Comparison of ENCODE assay signal across 20 cellular contexts in genomic region chr20:12371955-12372354, GRCh38.
DNase-seq lines count a peak whose midpoint lies in the region; ATAC-seq lines count a peak whose summit lies in the region.
"Had no signal": no experiment of that assay in that cellular context is flagged by ENCODE, and none has a peak within 500 bp of the region (broad histone marks: within the 10 kb centered on the region; RNA-seq: fewer than 3 reads in every experiment).

No MANE protein-coding gene starts in this region.

- intact Hi-C loops in left colon (cut with DNase I, micrococcal nuclease), result no loop called here

- no peak overlapping the region for H3K27ac Mint-ChIP-seq in stimulated activated memory B cell treated with anti-CD40 and anti-IgM and Interleukin-4, amounts not matched to agents 10 μg/mL and 1 μg/mL and 100 μg/mL, for 72 hours
- H3K27ac Mint-ChIP-seq: CD4-positive, alpha-beta T cell; effector memory CD8-positive, alpha-beta T cell; HFFc6; neural progenitor cell; stimulated activated effector memory CD8-positive, alpha-beta T cell treated with anti-CD3 and anti-CD28 coated beads, Interleukin-12 subunit alpha, Interleukin-12 subunit beta, amount 100 ng/mL, for 72 hours had no signal

- H3K4me1 Mint-ChIP-seq in stimulated activated memory B cell treated with anti-CD40 and anti-IgM and Interleukin-4, amounts not matched to agents 10 μg/mL and 1 μg/mL and 100 μg/mL, for 72 hours, result no peaks in the 10 kb centered on the region
- H3K4me1 Mint-ChIP-seq: stimulated activated effector memory CD8-positive, alpha-beta T cell treated with anti-CD3 and anti-CD28 coated beads, Interleukin-12 subunit alpha, Interleukin-12 subunit beta, amount 100 ng/mL, for 72 hours had no signal

- ATAC-seq in left colon, result peak; percentile 92
- ATAC-seq in GM18519 (IDR thresholded peaks at IDR 0.05; ENCODE audit: low FRiP score, unreplicated experiment), result no peak
- ATAC-seq in stimulated activated memory B cell treated with anti-CD40 and anti-IgM and Interleukin-4, amounts not matched to agents 10 μg/mL and 1 μg/mL and 100 μg/mL, for 72 hours, result no peak
- ATAC-seq: activated T-cell treated with anti-CD3 and anti-CD28 coated beads, Interleukin-2, amount 50 U/mL, for 4 hours; effector memory CD8-positive, alpha-beta T cell; esophagus mucosa; GM12878; stimulated activated effector memory CD8-positive, alpha-beta T cell treated with anti-CD3 and anti-CD28 coated beads, Interleukin-12 subunit alpha, Interleukin-12 subunit beta, amount 100 ng/mL, for 72 hours had no signal

- no peak overlapping the region for H3K4me3 Mint-ChIP-seq in stimulated activated memory B cell treated with anti-CD40 and anti-IgM and Interleukin-4, amounts not matched to agents 10 μg/mL and 1 μg/mL and 100 μg/mL, for 72 hours
- H3K4me3 Mint-ChIP-seq: activated T-cell treated with anti-CD3 and anti-CD28 coated beads, Interleukin-2, amount 50 U/mL, for 4 hours; CD4-positive, alpha-beta T cell; effector memory CD8-positive, alpha-beta T cell; HFFc6; neural progenitor cell; stimulated activated effector memory CD8-positive, alpha-beta T cell treated with anti-CD3 and anti-CD28 coated beads, Interleukin-12 subunit alpha, Interleukin-12 subunit beta, amount 100 ng/mL, for 72 hours had no signal

- H3K27me3 Mint-ChIP-seq in stimulated activated memory B cell treated with anti-CD40 and anti-IgM and Interleukin-4, amounts not matched to agents 10 μg/mL and 1 μg/mL and 100 μg/mL, for 72 hours, result no peaks in the 10 kb centered on the region
- H3K27me3 Mint-ChIP-seq: CD4-positive, alpha-beta T cell; effector memory CD8-positive, alpha-beta T cell had no signal

- H3K36me3 Mint-ChIP-seq in stimulated activated memory B cell treated with anti-CD40 and anti-IgM and Interleukin-4, amounts not matched to agents 10 μg/mL and 1 μg/mL and 100 μg/mL, for 72 hours, result no peaks in the 10 kb centered on the region
- H3K36me3 Mint-ChIP-seq: neural progenitor cell; stimulated activated effector memory CD8-positive, alpha-beta T cell treated with anti-CD3 and anti-CD28 coated beads, Interleukin-12 subunit alpha, Interleukin-12 subunit beta, amount 100 ng/mL, for 72 hours had no signal

- peaks cover 9% of the 10 kb centered on the region for H3K9me3 Mint-ChIP-seq in stimulated activated memory B cell treated with anti-CD40 and anti-IgM and Interleukin-4, amounts not matched to agents 10 μg/mL and 1 μg/mL and 100 μg/mL, for 72 hours
- H3K9me3 Mint-ChIP-seq: neural progenitor cell had no signal

- DNase-seq in DMS53 treated with DMSO at 0.1 percent for 48 hours (lab: John Stamatoyannopoulos, UW; ENCODE audit: unreplicated experiment) (peak; percentile 85), NCI-H1436 treated with DMSO at 0.1 percent for 48 hours (lab: John Stamatoyannopoulos, UW) (peak; percentile 91), NCI-H345 treated with DMSO at 0.1 percent for 48 hours (lab: John Stamatoyannopoulos, UW; ENCODE audit: unreplicated experiment) (peak; percentile 96), left colon (peak in 1 of 2 donors; percentile 34), HUDEP-2 (lab: John Stamatoyannopoulos, UW; ENCODE audit: unreplicated experiment in 76 of 76) (no peak)
- DNase-seq: activated CD4-positive, alpha-beta T cell treated with anti-CD3 and anti-CD28 coated beads for 1 hour; activated naive CD4-positive, alpha-beta T cell; activated T-cell treated with anti-CD3 and anti-CD28 coated beads, Interleukin-2, amount 50 U/mL, for 4 hours; CD4-positive, alpha-beta T cell; effector memory CD8-positive, alpha-beta T cell; HFFc6; Karpas-422; NCI-H524 treated with DMSO at 0.1 percent for 48 hours; T-helper 1 cell had no signal

Comparison
In these comparisons a context has a peak if more than half of its experiments do, and no peak if none do; other contexts are left out.
1. DNase-seq: peak in DMS53 treated with DMSO at 0.1 percent for 48 hours (single experiment), NCI-H1436 treated with DMSO at 0.1 percent for 48 hours (single experiment) and NCI-H345 treated with DMSO at 0.1 percent for 48 hours (single experiment); none in HUDEP-2 (0 of 76).